11 cellular contexts compared by ENCODE assay signal in genomic region chr1:170986901-170987300, GRCh38. TPM values are rescaled to one million over a fixed set of nuclear protein-coding genes. Genes with fewer than 3 reads are reported as not detected.
"Had no signal": no experiment of that assay in that cellular context is flagged by ENCODE, and none has a peak within 500 bp of the region (broad histone marks: within the 10 kb centered on the region; RNA-seq: fewer than 3 reads in every experiment).

No MANE protein-coding gene starts in this region.

- H3K9ac ChIP-seq: GM23248 had no signal

- H3K4me3 ChIP-seq: GM23248, GM23338, HAP-1 had no signal

- H2AFZ ChIP-seq: GM23248, GM23338 had no signal

- H3K4me1 ChIP-seq: HAP-1 had no signal

- ATAC-seq: GM23338, HCT116 had no signal

- H3K27ac ChIP-seq: GM23248 had no signal

- H3K36me3 ChIP-seq: HAP-1 had no signal

- H3K4me2 ChIP-seq: GM23338 had no signal

- H3K9me3 ChIP-seq: HAP-1 had no signal

- DNase-seq: GM23248, GOT3, H7, H9, HCEC 1CT, HFFc6 had no signal

RNA-seq across cellular contexts. Expression of gene MROH9, which starts 51.6 kb away (rescaled TPM):
- total RNA-seq: GM23248, GM23338, H1, H4, H7, H9 had no signal
- polyA plus RNA-seq: H1 had no signal
